14 cellular contexts compared by ENCODE assay signal in the genomic region with DNA sequence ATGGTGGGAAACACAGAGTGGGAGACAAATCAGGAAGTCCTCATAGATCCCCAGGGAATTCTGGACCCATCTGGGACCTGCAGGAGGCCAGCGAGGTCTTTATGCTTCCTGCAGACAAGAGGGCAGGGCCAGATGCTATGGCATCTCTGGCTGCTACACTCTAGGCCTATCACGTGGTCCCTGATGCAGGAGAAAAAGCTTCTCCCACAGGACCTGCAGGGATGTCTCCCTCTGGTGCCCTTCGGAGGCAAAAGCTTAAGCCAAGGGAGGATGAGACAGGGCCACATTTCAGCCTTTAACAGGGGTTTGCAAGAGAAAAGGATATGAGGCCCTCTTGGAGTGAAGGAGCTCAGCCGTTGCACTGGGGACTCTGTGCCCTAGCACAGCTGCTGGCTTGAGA.
DNase-seq lines count a peak whose midpoint lies in the region; ATAC-seq and TF ChIP-seq lines count a peak whose summit lies in the region.
"Had no signal": no experiment of that assay in that cellular context is flagged by ENCODE, and none has a peak within 500 bp of the region (broad histone marks: within the 10 kb centered on the region; RNA-seq: fewer than 3 reads in every experiment).

No MANE protein-coding gene starts in this region.

- peaks cover 4% of the 10 kb centered on the region for H3K27me3 Mint-ChIP-seq in neural progenitor cell (ENCODE audit: insufficient read depth, low read depth)

- peak overlapping the region; percentile 96 for H2AFZ ChIP-seq in neural progenitor cell (replicated peaks)

- H3K4me3 Mint-ChIP-seq in neural progenitor cell, result no peak overlapping the region

- H3F3A ChIP-seq in neural progenitor cell (ENCODE audit: low read depth), result no peaks in the 10 kb centered on the region

- H3K36me3 ChIP-seq in neural progenitor cell, result no peaks in the 10 kb centered on the region
- H3K36me3 ChIP-seq: left ventricle myocardium inferior, upper lobe of left lung had no signal

- ATAC-seq in HG02884 (IDR thresholded peaks at IDR 0.05; ENCODE audit: unreplicated experiment), result no peak
- ATAC-seq: activated naive CD4-positive, alpha-beta T cell treated with anti-CD3 and anti-CD28 coated beads, Interleukin-2, amount 50 U/mL, for 72 hours had no signal

- no peak overlapping the region for H3K4me3 ChIP-seq in neural progenitor cell
- H3K4me3 ChIP-seq: A549, left ventricle myocardium inferior, smooth muscle cell, upper lobe of left lung had no signal

- H3K9me3 ChIP-seq in neural progenitor cell (ENCODE audit: low read depth), result no peaks in the 10 kb centered on the region
- H3K9me3 ChIP-seq: A549, left ventricle myocardium inferior, upper lobe of left lung had no signal

- H3K27ac Mint-ChIP-seq in neural progenitor cell, result no peak overlapping the region
- H3K27ac Mint-ChIP-seq: activated naive CD4-positive, alpha-beta T cell treated with anti-CD3 and anti-CD28 coated beads, Interleukin-2, amount 50 U/mL, for 72 hours had no signal

- H4K20me1 ChIP-seq in neural progenitor cell (ENCODE audit: low read depth), result no peaks in the 10 kb centered on the region

- no peaks in the 10 kb centered on the region for H3K79me2 ChIP-seq in neural progenitor cell (ENCODE audit: low read depth)

- H3K9ac ChIP-seq in neural progenitor cell, result no peak overlapping the region

- H3K27ac ChIP-seq in neural progenitor cell, result no peak overlapping the region
- H3K27ac ChIP-seq: A549, left ventricle myocardium inferior, upper lobe of left lung had no signal

- H3K27me3 ChIP-seq in neural progenitor cell, result no peaks in the 10 kb centered on the region
- H3K27me3 ChIP-seq: upper lobe of left lung had no signal

- H3K4me1 ChIP-seq in neural progenitor cell, result no peaks in the 10 kb centered on the region
- H3K4me1 ChIP-seq: A549, left ventricle myocardium inferior, upper lobe of left lung had no signal

- no peaks in the 10 kb centered on the region for H3K9me3 Mint-ChIP-seq in neural progenitor cell
- H3K9me3 Mint-ChIP-seq: activated naive CD4-positive, alpha-beta T cell treated with anti-CD3 and anti-CD28 coated beads, Interleukin-2, amount 50 U/mL, for 72 hours had no signal

- DNase-seq in NCI-H1417 (lab: John Stamatoyannopoulos, UW) (peak in 2 of 3 experiments; percentile 7 to 36), NCI-H1417 treated with DMSO at 0.1 percent for 48 hours (lab: John Stamatoyannopoulos, UW) (no peak), NCI-H2171 (lab: John Stamatoyannopoulos, UW) (peak; percentile 50), ecto neural progenitor cell (ENCODE audit: low spot score) (peak; percentile 57), neural progenitor cell (ENCODE audit: low spot score) (peak; percentile 59), NOMO-1 (lab: John Stamatoyannopoulos, UW; ENCODE audit: unreplicated experiment in 2 of 2) (no peak), cerebellar cortex (ENCODE audit: low spot score) (no peak)
- DNase-seq: GF-D8, left ventricle myocardium inferior, upper lobe of left lung had no signal

- peak; percentile 44 for TF ChIP-seq CTCF in neural progenitor cell (IDR thresholded peaks at IDR 0.05)

- no peaks in the 10 kb centered on the region for H3K36me3 Mint-ChIP-seq in neural progenitor cell
- H3K36me3 Mint-ChIP-seq: activated naive CD4-positive, alpha-beta T cell treated with anti-CD3 and anti-CD28 coated beads, Interleukin-2, amount 50 U/mL, for 72 hours had no signal

- no peak overlapping the region for H3K4me2 ChIP-seq in neural progenitor cell
- H3K4me2 ChIP-seq: A549, smooth muscle cell had no signal

- H3K4me1 Mint-ChIP-seq in neural progenitor cell, result no peaks in the 10 kb centered on the region

Comparison
In these comparisons a context has a peak if more than half of its experiments do, and no peak if none do; other contexts are left out.
1. DNase-seq: peak in NCI-H1417 (2 of 3), NCI-H2171 (single experiment), ecto neural progenitor cell (single experiment) and neural progenitor cell (single experiment); none in NCI-H1417 treated with DMSO at 0.1 percent for 48 hours (single experiment), NOMO-1 (0 of 2) and cerebellar cortex (single experiment).